15 cellular contexts compared by ENCODE assay signal in the genomic region with DNA sequence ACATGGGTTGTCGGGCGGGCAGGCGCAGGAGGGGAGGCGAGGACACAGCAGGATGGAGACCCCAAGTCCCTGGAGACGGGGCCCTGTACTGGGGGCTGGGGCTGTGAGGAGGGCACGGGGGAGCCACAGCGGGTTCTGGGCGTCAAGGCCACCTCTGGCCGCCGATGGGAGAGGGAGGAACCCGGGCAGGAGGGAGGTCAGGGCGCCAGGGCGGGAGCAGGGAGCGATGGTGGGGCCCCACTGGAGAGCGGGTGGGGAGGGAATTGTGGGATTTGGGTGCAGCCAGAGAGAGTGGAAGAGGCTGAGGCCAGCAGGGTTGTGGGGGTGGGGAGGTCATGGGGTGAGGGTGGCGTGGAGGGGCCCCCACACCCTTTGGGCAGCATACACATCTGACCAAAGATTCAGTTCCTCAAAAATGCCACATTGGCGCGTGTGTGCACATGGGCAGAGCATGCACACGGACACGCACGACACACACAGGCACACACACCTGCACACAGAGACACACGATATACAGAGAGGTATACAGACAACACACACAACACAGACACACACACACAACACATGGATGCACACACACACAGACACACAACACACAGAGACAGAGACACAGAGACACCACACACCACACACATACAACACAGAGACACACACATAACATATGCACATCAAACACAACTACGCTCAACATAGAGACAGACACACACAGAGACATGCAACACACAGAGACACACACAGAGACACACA. TPM values are rescaled to one million over a fixed set of nuclear protein-coding genes. Genes with fewer than 3 reads are reported as not detected.
DNase-seq lines count a peak whose midpoint lies in the region; ATAC-seq, FAIRE-seq and TF ChIP-seq lines count a peak whose summit lies in the region.
"Had no signal": no experiment of that assay in that cellular context is flagged by ENCODE, and none has a peak within 500 bp of the region (broad histone marks: within the 10 kb centered on the region; RNA-seq: fewer than 3 reads in every experiment).

No MANE protein-coding gene starts in this region.

- intact Hi-C loops in right cardiac atrium (cut with DNase I) (loop anchor here in 1 of 4 donors (10.0 kb wide), 1 partner anchor 72 kb away; a partner anchor contains a TSS), spleen (cut with DNase I; ENCODE audit: low total_unique reads) (no loop called here)

- H3K4me1 ChIP-seq in right cardiac atrium (ENCODE audit: control insufficient read depth, insufficient read depth, low read length), result no peaks in the 10 kb centered on the region
- peaks cover 8 to 86% (median 47%) of the 10 kb centered on the region in 6 donors for H3K4me1 ChIP-seq in spleen
- H3K4me1 ChIP-seq: prostate gland had no signal

- no peak for DNase-seq in GM12891 (ENCODE audit: insufficient read length, low spot score)
- peak; percentile 53 to 61 for DNase-seq in NOMO-1 (lab: John Stamatoyannopoulos, UW; ENCODE audit: unreplicated experiment in 2 of 2)
- DNase-seq in right cardiac atrium, result peak in 2 of 3 donors; percentile 76 to 78
- DNase-seq in spleen, result peak; percentile 84
- no peak for DNase-seq in NCI-H345 (lab: John Stamatoyannopoulos, UW)
- DNase-seq: activated CD4-positive, alpha-beta T cell treated with anti-CD3 and anti-CD28 coated beads for 4 hours; CD8-positive, alpha-beta T cell; stimulated activated CD4-positive, alpha-beta T cell treated with anti-CD3 and anti-CD28 coated beads, Interleukin-1b, Interleukin-23, amount 100 ng/mL, for 48 hours had no signal

- H3K9me3 ChIP-seq in right cardiac atrium (ENCODE audit: control insufficient read depth, low read length) (no peaks in the 10 kb centered on the region), spleen (no peaks in the 10 kb centered on the region)
- H3K9me3 ChIP-seq: prostate gland had no signal

- H3K27me3 ChIP-seq in right cardiac atrium (ENCODE audit: control insufficient read depth, insufficient read depth) (no peaks in the 10 kb centered on the region), spleen (replicated peaks in 1 of 7) (no peaks in the 10 kb centered on the region)
- H3K27me3 ChIP-seq: dorsolateral prefrontal cortex had no signal

- FAIRE-seq in GM12891 (lab: Jason Lieb, UNC), result peak; percentile 90
- FAIRE-seq: G401.6 had no signal

- no peaks in the 10 kb centered on the region for H3K36me3 ChIP-seq in spleen
- H3K36me3 ChIP-seq: prostate gland had no signal

- ATAC-seq in right cardiac atrium (peak; percentile 7 to 47), GM18520 (IDR thresholded peaks at IDR 0.05; ENCODE audit: unreplicated experiment) (no peak), HG03520 (IDR thresholded peaks at IDR 0.05; ENCODE audit: unreplicated experiment) (no peak)
- ATAC-seq: CD8-positive, alpha-beta T cell; GM23338 had no signal

- TF ChIP-seq POLR2A in GM12891 (IDR thresholded peaks at IDR 0.05; ENCODE audit: low read depth, low read length) (no peak), spleen (IDR thresholded peaks at IDR 0.05) (no peak)

- 84% methylated on average over 23 of the region's 23 CpGs for WGBS in right cardiac atrium
- 66 to 77% (median 75%) methylated on average over 22 to 23 of the region's 23 CpGs for WGBS in spleen, 5 donors

- H3K4me3 ChIP-seq in right cardiac atrium (ENCODE audit: low read length) (no peak overlapping the region), spleen (no peak overlapping the region)
- H3K4me3 ChIP-seq: dorsolateral prefrontal cortex, GM23338, prostate gland had no signal

- H3K27ac ChIP-seq in right cardiac atrium (ENCODE audit: low read length) (no peak overlapping the region), spleen (peak overlapping the region in 3 of 8 donors; percentile 13 to 73 (median 47))
- H3K27ac ChIP-seq: HL-60, prostate gland had no signal

- no peak for TF ChIP-seq CTCF in spleen (IDR thresholded peaks at IDR 0.05 in 8 of 11, conservative IDR thresholded peaks at IDR 0.05 in 3 of 11)

TF ChIP-seq in GM12891, 5 proteins besides CTCF, POLR2A, EP300 and RAD21:
- TF ChIP-seq SPI1 (IDR thresholded peaks at IDR 0.05; ENCODE audit: low read depth, low read length), result peak; percentile 92
- TF ChIP-seq POLR2AphosphoS5 (IDR thresholded peaks at IDR 0.05; ENCODE audit: low read depth, low read length), result no peak
- no peak for TF ChIP-seq PAX5 (IDR thresholded peaks at IDR 0.05; ENCODE audit: insufficient read depth, low read length, severe bottlenecking)
- TF ChIP-seq POU2F2 (IDR thresholded peaks at IDR 0.05; ENCODE audit: low read depth, low read length), result no peak
TF ChIP-seq in GM12891: peak in this region for 1.

RNA-seq across cellular contexts. Expression of a gene that starts 54.9 kb away (rescaled TPM):
- polyA plus RNA-seq in GM12891 (2012; ENCODE audit: low read depth, missing spikeins), result 49.4 TPM
- 10 to 100 TPM; 38.7 to 65.5 (median 50.4) TPM for total RNA-seq in right cardiac atrium
- 37.1 TPM for polyA plus RNA-seq in right cardiac atrium
- total RNA-seq in spleen, result 10 to 100 TPM; 54.1 to 82.8 (median 67.2) TPM
- 10 to 100 TPM; 27.9 to 39.7 (median 34.6) TPM for polyA plus RNA-seq in spleen

Comparison
In these comparisons a context has a peak if more than half of its experiments do, and no peak if none do; other contexts are left out.
1. DNase-seq: peak in NOMO-1 (2 of 2), right cardiac atrium (2 of 3) and spleen (single experiment); none in GM12891 (single experiment) and NCI-H345 (single experiment).
2. ATAC-seq: peak in right cardiac atrium (2 of 2); none in GM18520 (single experiment) and HG03520 (single experiment).